In the genomic region with DNA sequence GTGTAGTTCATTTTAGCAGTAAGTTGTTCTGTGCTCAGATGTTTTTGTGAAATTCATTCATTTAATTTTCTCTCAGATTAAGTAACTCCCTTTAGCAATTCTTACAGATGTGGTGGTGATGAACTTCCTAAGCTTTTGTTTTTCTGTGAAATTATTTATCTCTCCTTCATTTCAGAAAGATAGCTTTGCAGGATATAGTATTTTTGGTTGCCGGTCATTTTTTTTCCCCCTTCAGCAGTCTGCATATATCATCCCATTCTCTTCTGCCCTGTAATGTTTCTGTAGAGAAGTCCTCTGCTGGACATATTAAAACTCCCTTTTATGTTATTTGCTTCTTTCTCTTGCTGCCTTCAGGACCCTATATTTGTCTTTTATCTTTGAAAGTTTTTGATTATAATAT, we compare ENCODE assay signal across 36 cellular contexts.
"Had no signal": no experiment of that assay in that cellular context is flagged by ENCODE, and none has a peak within 500 bp of the region (broad histone marks: within the 10 kb centered on the region; RNA-seq: fewer than 3 reads in every experiment).

No MANE protein-coding gene starts in this region.

- ATAC-seq: activated naive CD8-positive, alpha-beta T cell treated with anti-CD3 and anti-CD28 coated beads, Interleukin-2, amount 50 U/mL, for 24 hours; activated T-cell treated with anti-CD3 and anti-CD28 coated beads, Interleukin-2, amount 50 U/mL, for 4 hours; activated T-cell treated with anti-CD3 and anti-CD28 coated beads, Interleukin-2, amount 50 U/mL, for 72 hours; activated T-helper 17 cell treated with anti-CD3 and anti-CD28 coated beads, Interleukin-2, amount 50 U/mL, for 72 hours; body of pancreas had no signal

- H3K4me1 ChIP-seq: adrenal gland, ascending aorta, body of pancreas, breast epithelium had no signal

- H3K4me3 ChIP-seq: adrenal gland, ascending aorta, body of pancreas, breast epithelium, cardiac muscle cell had no signal

- H3K27ac ChIP-seq: adrenal gland, ascending aorta, body of pancreas, brain microvascular endothelial cell, breast epithelium, cardiac muscle cell had no signal

- DNase-seq: activated effector memory CD4-positive, alpha-beta T cell treated with anti-CD3 and anti-CD28 coated beads, Interleukin-2, amount 50 U/mL, for 16 hours; activated effector memory CD4-positive, alpha-beta T cell treated with Interleukin-2 at 50 U/mL for 16 hours; activated gamma-delta T cell; activated gamma-delta T cell treated with Interleukin-2 at 50 U/mL for 16 hours; activated naive CD4-positive, alpha-beta T cell; activated naive CD4-positive, alpha-beta T cell treated with anti-CD3 and anti-CD28 coated beads for 36 hours; activated naive CD4-positive, alpha-beta T cell treated with anti-CD3 and anti-CD28 coated beads, Interleukin-2, amount 10 ng/mL, durations not matched to agents 7 days and 5 days; activated naive CD4-positive, alpha-beta T cell treated with anti-CD3 and anti-CD28 coated beads, Interleukin-2, amount 50 U/mL, for 16 hours; activated naive CD4-positive, alpha-beta T cell treated with Interleukin-2 at 50 U/mL for 16 hours; activated naive CD8-positive, alpha-beta T cell treated with anti-CD3 and anti-CD28 coated beads for 36 hours; activated naive CD8-positive, alpha-beta T cell treated with anti-CD3 and anti-CD28 coated beads, Interleukin-2, amount 10 ng/mL, durations not matched to agents 7 days and 5 days; activated naive CD8-positive, alpha-beta T cell treated with anti-CD3 and anti-CD28 coated beads, Interleukin-2, amount 50 U/mL, for 24 hours; activated T-cell treated with anti-CD3 and anti-CD28 coated beads, Interleukin-2, amount 50 U/mL, for 1 hour; activated T-cell treated with anti-CD3 and anti-CD28 coated beads, Interleukin-2, amount 50 U/mL, for 24 hours; activated T-cell treated with anti-CD3 and anti-CD28 coated beads, Interleukin-2, amount 50 U/mL, for 4 hours; activated T-cell treated with anti-CD3 and anti-CD28 coated beads, Interleukin-2, amount 50 U/mL, for 48 hours; activated T-cell treated with anti-CD3 and anti-CD28 coated beads, Interleukin-2, amount 50 U/mL, for 72 hours; adrenal gland; amniotic stem cell; amygdala; anterior cingulate cortex; aorta; body of pancreas; brain microvascular endothelial cell; caudate nucleus; central memory CD4-positive, alpha-beta T cell; cerebellar nuclear complex had no signal

- H3K36me3 Mint-ChIP-seq: activated naive CD4-positive, alpha-beta T cell treated with anti-CD3 and anti-CD28 coated beads, Interleukin-2, amount 10 ng/mL, durations not matched to agents 7 days and 5 days; activated naive CD8-positive, alpha-beta T cell treated with anti-CD3 and anti-CD28 coated beads, Interleukin-2, amount 10 ng/mL, durations not matched to agents 7 days and 5 days had no signal

- H3K27ac Mint-ChIP-seq: activated naive CD4-positive, alpha-beta T cell treated with anti-CD3 and anti-CD28 coated beads for 36 hours; activated naive CD4-positive, alpha-beta T cell treated with anti-CD3 and anti-CD28 coated beads, Interleukin-2, amount 10 ng/mL, durations not matched to agents 7 days and 5 days; activated naive CD4-positive, alpha-beta T cell treated with anti-CD3 and anti-CD28 coated beads, Interleukin-2, amount 50 U/mL, for 24 hours; activated naive CD8-positive, alpha-beta T cell; activated naive CD8-positive, alpha-beta T cell treated with anti-CD3 and anti-CD28 coated beads for 36 hours; activated naive CD8-positive, alpha-beta T cell treated with anti-CD3 and anti-CD28 coated beads, Interleukin-2, amount 10 ng/mL, durations not matched to agents 7 days and 5 days; activated naive CD8-positive, alpha-beta T cell treated with anti-CD3 and anti-CD28 coated beads, Interleukin-2, amount 50 U/mL, for 24 hours; activated T-cell treated with anti-CD3 and anti-CD28 coated beads, Interleukin-2, amount 50 U/mL, for 24 hours; activated T-cell treated with anti-CD3 and anti-CD28 coated beads, Interleukin-2, amount 50 U/mL, for 72 hours; activated T-helper 1 cell treated with anti-CD3 and anti-CD28 coated beads, Interleukin-12 subunit alpha, Interleukin-12 subunit beta, Interleukin-2, Interleukin-4 antibody, amounts not matched to agents 30 ng/mL and 10 ng/mL and 1 ng/mL, durations not matched to agents 14 hours and 24 hours and 36 hours; activated T-helper 17 cell treated with anti-CD3 and anti-CD28 coated beads, Interleukin-2, amount 50 U/mL, for 72 hours; activated T-helper 2 cell treated with anti-CD3 and anti-CD28 coated beads, Interferon-gamma antibody, Interleukin-2, Interleukin-4, amounts not matched to agents 10 μg/mL and 5 μg/mL and 100 μg/mL, durations not matched to agents 14 hours and 24 hours and 36 hours; brain had no signal

- H3K9me3 ChIP-seq: adrenal gland had no signal

- H3K36me3 ChIP-seq: adrenal gland, ascending aorta, brain microvascular endothelial cell, breast epithelium, cardiac muscle cell had no signal
